ENCODE assay signal across 17 cellular contexts in genomic region chr2:109210431-109211200, GRCh38.
A peak's percentile ranks its signal among the peaks of the same experiment; 100 is the strongest.
DNase-seq lines count a peak whose midpoint lies in the region; ATAC-seq and TF ChIP-seq lines count a peak whose summit lies in the region.
"Had no signal": no experiment of that assay in that cellular context is flagged by ENCODE, and none has a peak within 500 bp of the region (broad histone marks: within the 10 kb centered on the region; RNA-seq: fewer than 3 reads in every experiment).

No MANE protein-coding gene starts in this region.

- H3K36me3 ChIP-seq in mammary epithelial cell (ENCODE audit: insufficient read depth, low read length) (no peaks in the 10 kb centered on the region), upper lobe of right lung (no peaks in the 10 kb centered on the region)
- H3K36me3 ChIP-seq: lower lobe of right lung, ovary, WERI-Rb-1 had no signal

- H3K4me1 Mint-ChIP-seq in MCF 10A (ENCODE audit: insufficient read depth, unreplicated experiment), result peaks cover 70% of the 10 kb centered on the region
- H3K4me1 Mint-ChIP-seq in activated T-cell treated with anti-CD3 and anti-CD28 coated beads, Interleukin-2, amount 50 U/mL, for 24 hours (ENCODE audit: low read depth), result peaks cover 61% of the 10 kb centered on the region

- BruUV-seq in MCF 10A (replicated peaks; lab: Mats Ljungman, UMichigan) (no TSS peak), mammary epithelial cell (replicated peaks; lab: Mats Ljungman, UMichigan) (no TSS peak)

- no peak overlapping the region for H3K4me3 Mint-ChIP-seq in MCF 10A (ENCODE audit: unreplicated experiment)
- no peak overlapping the region for H3K4me3 Mint-ChIP-seq in activated T-cell treated with anti-CD3 and anti-CD28 coated beads, Interleukin-2, amount 50 U/mL, for 24 hours
- H3K4me3 Mint-ChIP-seq: effector memory CD8-positive, alpha-beta T cell had no signal

- peaks cover 6% of the 10 kb centered on the region for H3K36me3 Mint-ChIP-seq in MCF 10A (ENCODE audit: insufficient read depth, unreplicated experiment)
- no peaks in the 10 kb centered on the region for H3K36me3 Mint-ChIP-seq in activated T-cell treated with anti-CD3 and anti-CD28 coated beads, Interleukin-2, amount 50 U/mL, for 24 hours (ENCODE audit: low read depth)

- H2AFZ ChIP-seq in mammary epithelial cell (ENCODE audit: low read depth, low read length), result no peak overlapping the region

- no peak overlapping the region for H3K4me3 ChIP-seq in mammary epithelial cell (replicated peaks in 1 of 3; ENCODE audit: insufficient read depth in 1 of 3, low read depth in 2 of 3, low read length in 3 of 3)
- no peak overlapping the region for H3K4me3 ChIP-seq in fibroblast of the aortic adventitia (ENCODE audit: low read depth, low read length)
- H3K4me3 ChIP-seq in upper lobe of right lung, result no peak overlapping the region
- H3K4me3 ChIP-seq: lower lobe of right lung, ovary had no signal

- in situ Hi-C loops in mammary epithelial cell (cut with MboI; ENCODE audit: low sequenced_read_pairs in 2 of 2), result no loop called here

- ATAC-seq in upper lobe of right lung, result no peak
- no peak for ATAC-seq in HG02885 (IDR thresholded peaks at IDR 0.05; ENCODE audit: poor library complexity, unreplicated experiment)
- ATAC-seq: effector memory CD8-positive, alpha-beta T cell; lower lobe of right lung had no signal

- WGBS in mammary epithelial cell (ENCODE audit: low coverage, missing lambda C conversion rate), result 60% methylated on average over 5 of the region's 7 CpGs

- intact Hi-C loops in MCF 10A (cut with micrococcal nuclease), result loop anchor here (5.0 kb wide), 2 partner anchors 38 to 122 kb away; no protein-coding TSS in a partner anchor
- intact Hi-C loops in mammary epithelial cell (cut with micrococcal nuclease), result no loop called here
- intact Hi-C loops in upper lobe of right lung (cut with DNase I), result no loop called here

- H3K79me2 ChIP-seq in mammary epithelial cell (ENCODE audit: insufficient read depth, low read length), result no peaks in the 10 kb centered on the region

- H3K27ac Mint-ChIP-seq in MCF 10A (ENCODE audit: low read depth, unreplicated experiment), result peak overlapping the region; percentile 50
- no peak overlapping the region for H3K27ac Mint-ChIP-seq in activated T-cell treated with anti-CD3 and anti-CD28 coated beads, Interleukin-2, amount 50 U/mL, for 24 hours
- H3K27ac Mint-ChIP-seq: effector memory CD8-positive, alpha-beta T cell had no signal

- POLR2A ChIA-PET in MCF 10A (lab: Yijun Ruan, JAX), result interaction anchor here (0.7 to 2.3 kb wide), 6 partner anchors 18 to 91 kb away, joined by 3 to 18 read pairs (median 4); no protein-coding TSS in a partner anchor

- H3K9ac ChIP-seq in mammary epithelial cell (ENCODE audit: insufficient read depth, low read length), result no peak overlapping the region

- no peak overlapping the region for H3K27ac ChIP-seq in mammary epithelial cell (ENCODE audit: insufficient read depth, low read depth, low read length)
- no peak overlapping the region for H3K27ac ChIP-seq in upper lobe of right lung
- H3K27ac ChIP-seq: lower lobe of right lung, ovary, WERI-Rb-1 had no signal

- no peak overlapping the region for H3K4me2 ChIP-seq in mammary epithelial cell (ENCODE audit: insufficient read depth, low read depth, low read length)

- H3K9me3 Mint-ChIP-seq in MCF 10A (ENCODE audit: unreplicated experiment), result no peaks in the 10 kb centered on the region
- H3K9me3 Mint-ChIP-seq in activated T-cell treated with anti-CD3 and anti-CD28 coated beads, Interleukin-2, amount 50 U/mL, for 24 hours, result peaks cover 6% of the 10 kb centered on the region
- H3K9me3 Mint-ChIP-seq: effector memory CD8-positive, alpha-beta T cell had no signal

- dilution Hi-C loops in mammary epithelial cell (cut with HindIII; ENCODE audit: low sequenced_read_pairs), result no loop called here

- TF ChIP-seq CTCF in MCF 10A (IDR thresholded peaks at IDR 0.05; ENCODE audit: unreplicated experiment), result no peak
- TF ChIP-seq CTCF in mammary epithelial cell (conservative IDR thresholded peaks at IDR 0.05 in 1 of 2, IDR thresholded peaks at IDR 0.05 in 1 of 2; ENCODE audit: extremely low read depth in 1 of 2, insufficient read depth in 1 of 2, low read depth in 1 of 2, low read length in 2 of 2), result no peak
- TF ChIP-seq CTCF in fibroblast of the aortic adventitia (IDR thresholded peaks at IDR 0.05; ENCODE audit: insufficient read depth, low read length), result no peak
- no peak for TF ChIP-seq CTCF in upper lobe of right lung (IDR thresholded peaks at IDR 0.05)

- CTCF ChIA-PET in MCF 10A (lab: Yijun Ruan, JAX) (interaction anchor here (0.6 to 1.1 kb wide), 2 partner anchors 30 to 36 kb away, joined by 3 to 4 read pairs; no protein-coding TSS in a partner anchor), mammary epithelial cell (lab: Charles Lee; ENCODE audit: low non-redundant PET) (interaction anchor here (0.6 kb wide), 1 partner anchor 112 kb away, joined by 3 read pairs; no protein-coding TSS in a partner anchor)

- H3K9me3 ChIP-seq in mammary epithelial cell (replicated peaks; ENCODE audit: insufficient read depth, low read length), result no peaks in the 10 kb centered on the region
- no peaks in the 10 kb centered on the region for H3K9me3 ChIP-seq in upper lobe of right lung
- H3K9me3 ChIP-seq: lower lobe of right lung, ovary had no signal

- DNase-seq in MCF 10A (ENCODE audit: unreplicated experiment), result peak; percentile 49
- no peak for DNase-seq in mammary epithelial cell
- peak; percentile 46 to 56 for DNase-seq in SHP77 (lab: John Stamatoyannopoulos, UW)
- DNase-seq in fibroblast of the aortic adventitia (ENCODE audit: low read depth), result peak; percentile 60
- peak; percentile 48 for DNase-seq in upper lobe of right lung
- no peak for DNase-seq in NCI-H82 treated with DMSO at 0.1 percent for 48 hours (lab: John Stamatoyannopoulos, UW; ENCODE audit: unreplicated experiment)
- DNase-seq in activated T-cell treated with anti-CD3 and anti-CD28 coated beads, Interleukin-2, amount 50 U/mL, for 24 hours, result no peak
- DNase-seq: AML-193; amniotic stem cell; effector memory CD8-positive, alpha-beta T cell; hippocampal formation; lower lobe of right lung; NCI-H146; NCI-H526; ovary; WERI-Rb-1 had no signal

- no peaks in the 10 kb centered on the region for H3K27me3 Mint-ChIP-seq in MCF 10A (ENCODE audit: insufficient read depth, unreplicated experiment)
- peaks cover 72% of the 10 kb centered on the region for H3K27me3 Mint-ChIP-seq in activated T-cell treated with anti-CD3 and anti-CD28 coated beads, Interleukin-2, amount 50 U/mL, for 24 hours

- H3K27me3 ChIP-seq in mammary epithelial cell (ENCODE audit: insufficient read depth, low read length) (peaks cover 9% of the 10 kb centered on the region), upper lobe of right lung (no peaks in the 10 kb centered on the region)
- H3K27me3 ChIP-seq: ovary had no signal

- no peaks in the 10 kb centered on the region for H4K20me1 ChIP-seq in mammary epithelial cell (ENCODE audit: insufficient read depth, low read length)

- peaks cover 41% of the 10 kb centered on the region for H3K4me1 ChIP-seq in mammary epithelial cell (ENCODE audit: insufficient read depth, low read length)
- peaks cover 24% of the 10 kb centered on the region for H3K4me1 ChIP-seq in upper lobe of right lung

Comparison
In these comparisons a context has a peak if more than half of its experiments do, and no peak if none do; other contexts are left out.
1. DNase-seq: peak in MCF 10A (single experiment), SHP77 (2 of 2), fibroblast of the aortic adventitia (single experiment) and upper lobe of right lung (single experiment); none in mammary epithelial cell (single experiment), NCI-H82 treated with DMSO at 0.1 percent for 48 hours (single experiment) and activated T-cell treated with anti-CD3 and anti-CD28 coated beads, Interleukin-2, amount 50 U/mL, for 24 hours (single experiment).